In the genomic region with DNA sequence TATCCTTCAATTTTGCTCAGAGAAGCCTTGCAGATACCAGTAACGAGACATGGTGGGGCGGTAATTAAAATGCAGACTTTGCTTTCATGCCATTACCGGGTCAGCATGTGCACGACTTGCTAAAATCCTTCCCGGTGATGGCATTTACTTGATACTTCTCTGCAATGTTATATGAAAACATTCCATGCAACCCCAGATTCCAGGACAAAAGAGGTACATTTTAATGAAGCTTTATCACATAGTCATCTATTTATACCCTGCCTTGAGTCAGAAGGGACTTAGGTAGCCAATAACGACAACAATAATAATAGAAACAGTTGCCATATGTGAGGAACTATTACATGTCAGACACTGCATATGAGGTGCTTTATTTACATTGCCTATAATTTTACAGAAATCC, we compare ENCODE assay signal across 24 cellular contexts. TPM values are rescaled to one million over a fixed set of nuclear protein-coding genes. Genes with fewer than 3 reads are reported as not detected.
"Had no signal": no experiment of that assay in that cellular context is flagged by ENCODE, and none has a peak within 500 bp of the region (broad histone marks: within the 10 kb centered on the region; RNA-seq: fewer than 3 reads in every experiment).

No MANE protein-coding gene starts in this region.

- H3K36me3 ChIP-seq: colonic mucosa, esophagus squamous epithelium, gastrocnemius medialis, heart right ventricle, left lung, lower lobe of right lung had no signal

- H3K4me3 ChIP-seq: colonic mucosa, esophagus squamous epithelium, gastrocnemius medialis, heart right ventricle, left lung, lower lobe of right lung had no signal

- DNase-seq: colonic mucosa; cortex of kidney; effector CD8-positive, alpha-beta T cell; effector memory CD8-positive, alpha-beta T cell; endodermal cell; erythroblast; esophagus squamous epithelium; foreskin fibroblast; foreskin melanocyte; gastrocnemius medialis; glutamatergic neuron; heart right ventricle; hippocampal formation; left cardiac atrium; left lung; left ventricle myocardium superior; lower lobe of right lung; mesenchymal stem cell had no signal

- ATAC-seq: effector memory CD8-positive, alpha-beta T cell; esophagus mucosa; gastrocnemius medialis; heart right ventricle; left cardiac atrium; left lung; left ventricle myocardium superior; lower lobe of right lung had no signal

- H3K9me3 ChIP-seq: colonic mucosa, esophagus squamous epithelium, gastrocnemius medialis, heart right ventricle, left lung, lower lobe of right lung had no signal

RNA-seq across cellular contexts. Expression of gene PLA2G2C, which starts 29.4 kb away (rescaled TPM):
- total RNA-seq: dermis microvascular lymphatic vessel endothelial cell, endodermal cell, gastrocnemius medialis, glomerular endothelial cell, heart right ventricle, kidney epithelial cell, left cardiac atrium, left lung, left ventricle myocardium superior, lower lobe of right lung, lung microvascular endothelial cell, mucosa of gallbladder had no signal

RNA-seq across cellular contexts. Expression of gene UBXN10, which starts 29.8 kb away (rescaled TPM):
- total RNA-seq: lung microvascular endothelial cell had no signal
